In the genomic region with DNA sequence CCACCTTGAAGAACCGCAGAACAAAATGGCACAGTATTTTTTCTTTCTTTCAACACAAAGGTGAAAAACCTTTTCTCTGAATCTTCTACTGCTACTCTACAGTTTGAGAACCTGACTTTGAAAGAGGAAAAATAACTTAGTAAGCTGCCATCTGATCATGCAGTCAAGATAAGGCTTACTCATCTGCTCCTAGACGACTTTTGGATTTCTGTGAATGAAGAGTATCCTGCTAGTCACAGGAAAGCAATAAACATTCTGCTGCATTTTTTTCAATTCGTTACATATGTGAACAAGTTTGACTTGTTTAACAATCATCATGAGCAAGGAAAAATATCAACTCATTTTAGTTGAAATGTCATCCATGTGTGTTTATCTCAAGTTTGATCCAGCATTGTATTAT, we compare ENCODE assay signal across 18 cellular contexts. TPM values are rescaled to one million over a fixed set of nuclear protein-coding genes. Genes with fewer than 3 reads are reported as not detected.
DNase-seq lines count a peak whose midpoint lies in the region; ATAC-seq and TF ChIP-seq lines count a peak whose summit lies in the region.
"Had no signal": no experiment of that assay in that cellular context is flagged by ENCODE, and none has a peak within 500 bp of the region (broad histone marks: within the 10 kb centered on the region; RNA-seq: fewer than 3 reads in every experiment).

No MANE protein-coding gene starts in this region.

- ATAC-seq in SK-N-SH treated with all-trans-retinoic acid at 6 μM for 48 hours, result peak; percentile 54
- no peak for ATAC-seq in HG03469 (IDR thresholded peaks at IDR 0.05; ENCODE audit: unreplicated experiment)
- ATAC-seq in HG03457 (IDR thresholded peaks at IDR 0.05; ENCODE audit: unreplicated experiment), result no peak
- ATAC-seq: activated CD8-positive, alpha-beta T cell treated with anti-CD3 and anti-CD28 coated beads, Interleukin-2, amount 10 ng/mL, durations not matched to agents 7 days and 5 days; natural killer cell treated with Interleukin-12 subunit alpha and Interleukin-12 subunit beta and Interleukin-15 and Interleukin-18, amount 100 ng/mL, for 72 hours had no signal

- DNase-seq in HCEC 1CT, result peak; percentile 47
- DNase-seq in epithelial cell of prostate (ENCODE audit: low read depth, low spot score), result peak; percentile 81
- peak; percentile 18 for DNase-seq in renal cortical epithelial cell (ENCODE audit: low read depth)
- no peak for DNase-seq in erythroblast (lab: John Stamatoyannopoulos, UW)
- no peak for DNase-seq in SJCRH30
- DNase-seq: activated CD8-positive, alpha-beta T cell treated with anti-CD3 and anti-CD28 coated beads, Interleukin-2, amount 10 ng/mL, durations not matched to agents 7 days and 5 days; activated naive CD8-positive, alpha-beta T cell treated with anti-CD3 and anti-CD28 coated beads, Interleukin-2, amount 10 ng/mL, durations not matched to agents 7 days and 5 days; kidney; MG63; Peyer's patch; posterior cingulate gyrus; spleen had no signal

- no peaks in the 10 kb centered on the region for H3K27me3 ChIP-seq in SJCRH30
- H3K27me3 ChIP-seq: BLaER1, cardiac muscle cell, MG63, Peyer's patch, spleen had no signal

- no peaks in the 10 kb centered on the region for H3K9me3 ChIP-seq in SJCRH30 (replicated peaks)
- H3K9me3 ChIP-seq: BLaER1, MG63, Peyer's patch, spleen had no signal

- H3K27ac ChIP-seq in epithelial cell of prostate, result peak overlapping the region; percentile 44
- no peak overlapping the region for H3K27ac ChIP-seq in SJCRH30
- H3K27ac ChIP-seq: BLaER1, cardiac muscle cell, Peyer's patch, spleen had no signal

- no peaks in the 10 kb centered on the region for H3K4me1 ChIP-seq in SJCRH30
- H3K4me1 ChIP-seq: BLaER1, Peyer's patch, spleen had no signal

- H3K4me3 ChIP-seq in SJCRH30, result no peak overlapping the region
- H3K4me3 ChIP-seq: BLaER1, cardiac muscle cell, MG63, Peyer's patch, spleen had no signal

- TF ChIP-seq POLR2A in erythroblast (IDR thresholded peaks at IDR 0.05; ENCODE audit: low read length), result no peak

- no peaks in the 10 kb centered on the region for H3K36me3 ChIP-seq in SJCRH30
- H3K36me3 ChIP-seq: BLaER1, cardiac muscle cell, MG63, Peyer's patch, spleen had no signal

TF ChIP-seq in SK-N-SH treated with all-trans-retinoic acid at 6 μM for 48 hours, 23 proteins besides CTCF, POLR2A, EP300 and RAD21:
- no peak for TF ChIP-seq CREB5 (CRISPR knock-in tag; IDR thresholded peaks at IDR 0.05; ENCODE audit: low read depth)
- TF ChIP-seq TOX (CRISPR knock-in tag; IDR thresholded peaks at IDR 0.05; ENCODE audit: borderline replicate concordance), result no peak
- peak; percentile 38 for TF ChIP-seq ISL1 (CRISPR knock-in tag; IDR thresholded peaks at IDR 0.05)
TF ChIP-seq in SK-N-SH treated with all-trans-retinoic acid at 6 μM for 48 hours: peak in this region for 1.

RNA-seq across cellular contexts. Expression of gene TIGD2, which starts 25.2 kb away (rescaled TPM):
- total RNA-seq in renal cortical epithelial cell, result 4.5 and 11.1 TPM in 2 replicates
- 34.6 and 36.4 TPM in 2 replicates for total RNA-seq in SJCRH30 (2014; rRNA removed; shearing (Covaris generic))

Comparison
In these comparisons a context has a peak if more than half of its experiments do, and no peak if none do; other contexts are left out.
1. DNase-seq: peak in HCEC 1CT (single experiment), epithelial cell of prostate (single experiment) and renal cortical epithelial cell (single experiment); none in erythroblast (0 of 2) and SJCRH30 (0 of 2).